In the genomic region with DNA sequence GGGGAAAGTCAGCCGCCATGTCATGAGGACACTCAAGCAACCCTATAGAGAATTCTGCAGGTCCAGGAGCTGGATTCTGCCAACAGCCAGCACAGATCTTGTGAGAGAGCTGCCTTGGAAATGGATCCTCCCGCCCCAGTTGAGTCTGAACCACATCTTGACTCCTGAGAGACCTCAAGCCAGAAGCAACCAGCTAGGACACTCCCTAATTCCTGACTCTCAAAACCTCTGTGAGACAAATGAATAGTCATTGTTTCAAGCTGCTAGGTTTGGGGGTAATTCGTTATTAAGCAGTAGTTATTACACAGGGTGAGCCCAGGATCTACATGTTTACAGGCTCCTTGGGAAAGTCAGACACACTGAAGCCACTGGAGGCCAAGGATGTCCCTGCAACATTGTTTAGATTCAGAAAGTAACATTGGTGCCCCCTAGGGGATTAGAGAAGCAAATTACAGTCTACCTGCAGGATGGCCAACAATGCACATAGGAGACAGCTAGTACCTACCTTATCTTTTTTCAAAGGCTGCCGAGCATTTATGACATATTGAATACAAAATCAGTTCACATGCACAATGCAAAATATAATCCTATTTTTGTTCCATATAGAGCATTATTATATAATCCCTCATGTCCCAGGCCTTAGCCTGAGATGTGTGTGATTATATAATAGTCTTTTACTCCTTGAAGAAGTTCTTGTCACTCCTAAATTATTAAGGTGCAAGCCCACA, we compare ENCODE assay signal across 8 cellular contexts.
DNase-seq lines count a peak whose midpoint lies in the region; ATAC-seq and TF ChIP-seq lines count a peak whose summit lies in the region.

No MANE protein-coding gene starts in this region.

- in situ Hi-C loops in astrocyte of the spinal cord (cut with HindIII; ENCODE audit: low sequenced_read_pairs), result no loop called here

- no peak overlapping the region for H3K4me3 ChIP-seq in astrocyte of the spinal cord (ENCODE audit: low read depth, low read length)

- TF ChIP-seq CTCF in astrocyte of the spinal cord (IDR thresholded peaks at IDR 0.05; ENCODE audit: low read depth, low read length), result peak; percentile 56

- DNase-seq in DMS153 treated with DMSO at 0.1 percent for 48 hours (lab: John Stamatoyannopoulos, UW; ENCODE audit: unreplicated experiment) (peak; percentile 41), NCI-H345 treated with DMSO at 0.1 percent for 48 hours (lab: John Stamatoyannopoulos, UW; ENCODE audit: unreplicated experiment) (peak; percentile 76), astrocyte of the spinal cord (ENCODE audit: low read depth, low spot score) (peak; percentile 44), iPS DF 4.7 (ENCODE audit: extremely low read depth, low spot score) (peak; percentile 69), smooth muscle cell of the brain vasculature (ENCODE audit: low read depth, low spot score) (peak; percentile 40)

- ATAC-seq in HG02798 (IDR thresholded peaks at IDR 0.05; ENCODE audit: poor library complexity, unreplicated experiment), result peak; percentile 53
- no peak for ATAC-seq in GM19455 (IDR thresholded peaks at IDR 0.05; ENCODE audit: unreplicated experiment)
- ATAC-seq in GM18861 (IDR thresholded peaks at IDR 0.05; ENCODE audit: unreplicated experiment), result no peak
